9 cellular contexts compared by ENCODE assay signal in the genomic region with DNA sequence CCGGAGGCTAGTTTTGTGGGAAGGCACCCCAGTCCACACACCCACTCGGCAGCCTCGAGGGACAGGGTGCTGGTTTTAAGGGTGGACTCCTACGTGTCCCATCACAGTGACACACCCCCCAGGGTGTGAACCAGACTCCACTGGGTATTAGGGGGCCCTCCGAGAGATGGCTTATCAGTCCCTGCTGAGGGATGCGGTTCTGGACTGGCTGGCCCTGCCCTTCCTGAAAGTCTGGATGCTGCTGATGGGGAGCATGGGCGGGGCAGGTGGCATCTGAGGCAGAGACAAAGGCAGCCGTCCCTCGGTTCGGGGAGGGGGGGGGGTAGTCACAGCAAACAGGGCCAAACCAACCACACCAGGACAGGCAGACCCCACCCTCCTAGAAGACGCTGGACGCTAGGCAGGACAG. TPM values are rescaled to one million over a fixed set of nuclear protein-coding genes. Genes with fewer than 3 reads are reported as not detected.
DNase-seq lines count a peak whose midpoint lies in the region; ATAC-seq, FAIRE-seq and TF ChIP-seq lines count a peak whose summit lies in the region.
"Had no signal": no experiment of that assay in that cellular context is flagged by ENCODE, and none has a peak within 500 bp of the region (broad histone marks: within the 10 kb centered on the region; RNA-seq: fewer than 3 reads in every experiment).

No MANE protein-coding gene starts in this region.

- H3K27me3 ChIP-seq in AG04450 (ENCODE audit: control insufficient read depth, insufficient read depth, low read length) (no peaks in the 10 kb centered on the region), HUES48 (ENCODE audit: control insufficient read depth, insufficient read depth, low read length) (no peaks in the 10 kb centered on the region), GM12878 (replicated peaks in 1 of 2; ENCODE audit: control insufficient read depth in 2 of 2, insufficient read depth in 2 of 2, low read length in 1 of 2) (no peaks in the 10 kb centered on the region)

- H3K9ac ChIP-seq in HUES48 (ENCODE audit: low read depth, low read length) (peak overlapping the region; percentile 90), GM12878 (ENCODE audit: control insufficient read depth, insufficient read depth, low read length) (peak overlapping the region; percentile 73)

- H3K79me2 ChIP-seq in GM12878 (ENCODE audit: control insufficient read depth, insufficient read depth, low read length), result peaks cover 3% of the 10 kb centered on the region; the same call in 1 of the 2 replicates

- RAD21 ChIA-PET in GM12878 (lab: Charles Lee; ENCODE audit: unreplicated experiment), result interaction anchor here (1.1 to 3.1 kb wide), 6 partner anchors 15 to 73 kb away, joined by 7 to 13 read pairs (median 10); a partner anchor contains a TSS

- ATAC-seq in GM12878 (no peak), HG02884 (IDR thresholded peaks at IDR 0.05; ENCODE audit: unreplicated experiment) (no peak), GM18505 (IDR thresholded peaks at IDR 0.05; ENCODE audit: unreplicated experiment) (no peak), GM18502 (IDR thresholded peaks at IDR 0.05; ENCODE audit: poor library complexity, unreplicated experiment) (no peak)

- TF ChIP-seq RAD21 in GM12878 (IDR thresholded peaks at IDR 0.05; ENCODE audit: insufficient read depth, low read depth, low read length), result no peak

- H3K9me3 ChIP-seq in AG04450 (ENCODE audit: control insufficient read depth, insufficient read depth, low read length) (no peaks in the 10 kb centered on the region), HUES48 (ENCODE audit: control insufficient read depth, insufficient read depth, low read length) (no peaks in the 10 kb centered on the region), GM12878 (replicated peaks; ENCODE audit: control insufficient read depth, insufficient read depth, low read length) (no peaks in the 10 kb centered on the region)

- no peaks in the 10 kb centered on the region for H4K20me1 ChIP-seq in GM12878 (ENCODE audit: control insufficient read depth, insufficient read depth)

- in situ Hi-C loops in GM12878 (cut with MboI), result no loop called here

- peaks cover 29% of the 10 kb centered on the region for H3K4me1 Mint-ChIP-seq in nephron

- WGBS in GM12878 (ENCODE audit: insufficient coverage, insufficient replicate concordance, low lambda C conversion rate, missing lambda C conversion rate), result 54% methylated on average over 12 of the region's 12 CpGs

- SMC1A ChIA-PET in GM12878 (lab: Charles Lee; ENCODE audit: uncharacterized antibody, unreplicated experiment), result interaction anchor here (0.5 to 6.1 kb wide), 5 partner anchors 26 to 73 kb away, joined by 4 to 43 read pairs (median 6); no protein-coding TSS in a partner anchor

- no peaks in the 10 kb centered on the region for H3K27me3 Mint-ChIP-seq in nephron (ENCODE audit: low read depth)

- H3K36me3 ChIP-seq in HUES48 (ENCODE audit: control insufficient read depth, insufficient read depth, low read length) (peaks cover 40% of the 10 kb centered on the region), GM12878 (ENCODE audit: control insufficient read depth in 2 of 2, insufficient read depth in 2 of 2, low read length in 1 of 2) (peaks cover 16 to 23% of the 10 kb centered on the region in 2 experiments; a peak in 3 of 4 replicates)

- no TSS peak for BruUV-seq in GM12878 (replicated peaks; lab: Mats Ljungman, UMichigan)

- peak overlapping the region; percentile 91 to 98 (median 94) for H3K27ac Mint-ChIP-seq in nephron

- H3K27ac ChIP-seq in AG04450 (ENCODE audit: low read depth, low read length), result peak overlapping the region; percentile 77
- peak overlapping the region; percentile 95 for H3K27ac ChIP-seq in HUES48 (ENCODE audit: low read depth, low read length)
- H3K27ac ChIP-seq in GM12878 (ENCODE audit: control insufficient read depth, insufficient read depth), result no peak overlapping the region

- DNase-seq in AG04450 (ENCODE audit: low read depth, low spot score), result no peak
- DNase-seq in GM12878 (ENCODE audit: low read depth, low spot score), result no peak
- DNase-seq in SHP77 (lab: John Stamatoyannopoulos, UW), result no peak

- H3K4me1 ChIP-seq in HUES48 (ENCODE audit: control insufficient read depth, insufficient read depth, low read length) (peaks cover 7% of the 10 kb centered on the region; the same call in 1 of the 2 replicates), GM12878 (ENCODE audit: control insufficient read depth, insufficient read depth, low read length) (peaks cover 13% of the 10 kb centered on the region)

- H3K4me3 ChIP-seq in AG04450 (ENCODE audit: low read depth, low read length) (no peak overlapping the region), HUES48 (ENCODE audit: low read depth, low read length) (peak overlapping the region; percentile 81), GM12878 (peak overlapping the region; percentile 62; the same call in 1 of the 2 replicates)

- intact Hi-C loops in GM12878 (cut with micrococcal nuclease; ENCODE audit: unreplicated experiment), result loop anchor here (2.0 to 5.0 kb wide), 4 partner anchors 27 to 73 kb away; no protein-coding TSS in a partner anchor

- CTCF ChIA-PET in AG04450 (lab: Charles Lee), result interaction anchor here (1.5 to 2.7 kb wide), 2 partner anchors 13 to 58 kb away, joined by 3 to 13 read pairs; no protein-coding TSS in a partner anchor
- CTCF ChIA-PET in GM12878 (lab: Yijun Ruan, JAX), result interaction anchor here (1.0 to 6.2 kb wide), 9 partner anchors 8 to 75 kb away, joined by 3 to 59 read pairs (median 4); no protein-coding TSS in a partner anchor

- TF ChIP-seq EP300 in GM12878 (IDR thresholded peaks at IDR 0.05; ENCODE audit: borderline replicate concordance in 1 of 2, control insufficient read depth in 1 of 2, low read depth in 2 of 2, low read length in 2 of 2), result no peak

- TF ChIP-seq POLR2A in GM12878 (IDR thresholded peaks at IDR 0.05; ENCODE audit: low read depth, low read length) (no peak), GM18505 (IDR thresholded peaks at IDR 0.05; ENCODE audit: borderline replicate concordance, extremely low read depth, insufficient read depth, insufficient read length) (no peak)

- H3K9me3 Mint-ChIP-seq in nephron, result no peaks in the 10 kb centered on the region

- FAIRE-seq in GM12878 (lab: Jason Lieb, UNC), result no peak

- TF ChIP-seq CTCF in AG04450 (IDR thresholded peaks at IDR 0.05; ENCODE audit: low read depth, low read length) (no peak), GM12878 (IDR thresholded peaks at IDR 0.05 in 2 of 3, conservative IDR thresholded peaks at IDR 0.05 in 1 of 3; ENCODE audit: control insufficient read depth in 2 of 3, extremely low read depth in 1 of 3, insufficient read depth in 1 of 3, low read depth in 3 of 3, low read length in 3 of 3) (no peak), nephron (IDR thresholded peaks at IDR 0.05; ENCODE audit: unreplicated experiment in 3 of 3) (no peak)

- H2AFZ ChIP-seq in GM12878 (ENCODE audit: control insufficient read depth, low read depth, low read length), result no peak overlapping the region

- H3K36me3 Mint-ChIP-seq in nephron (ENCODE audit: low read depth), result peaks cover 29% of the 10 kb centered on the region

- peak overlapping the region; percentile 82 to 93 (median 92) for H3K4me3 Mint-ChIP-seq in nephron

- H3K4me2 ChIP-seq in GM12878 (ENCODE audit: control insufficient read depth, insufficient read depth), result peak overlapping the region; percentile 93

- POLR2A ChIA-PET in AG04450 (lab: Yijun Ruan, JAX) (interaction anchor here (0.6 kb wide), 1 partner anchor 12 kb away, joined by 8 read pairs; no protein-coding TSS in a partner anchor), GM12878 (lab: Charles Lee) (interaction anchor here (1.0 to 1.5 kb wide), 5 partner anchors 13 to 58 kb away, joined by 3 to 8 read pairs (median 4); no protein-coding TSS in a partner anchor)

RNA-seq across cellular contexts. Expression of a gene that starts 0.9 kb away (rescaled TPM):
- polyA plus RNA-seq in AG04450 (2011; rRNA removed) (14.2 and 18.6 TPM in 2 replicates), GM12878 (2011; rRNA removed) (29.7 and 38.8 TPM in 2 replicates), GM12878 (2014; fragmentation: Illumina TruSeq; extraction: Trizol) (19.9 and 25.4 TPM in 2 replicates), GM12878 (2014; fragmentation: Nextera tagmentation; extraction: Ambion mirVana) (1 to 10 TPM in 1 of 2 experiments, under 1 TPM in 1; 0.64 to 1.4 TPM), GM12878 (2014; rRNA removed) (35.3 and 38.9 TPM in 2 replicates), GM12878 (2016; fragmentation: Nextera tagmentation; extraction: Ambion mirVana) (10 to 100 TPM; 26.2 to 28.1 TPM)
- polyA minus RNA-seq in AG04450 (2011; rRNA and poly(A)+ RNA removed), result 14.3 and 15.2 TPM in 2 replicates
- 50.6 and 54.0 TPM in 2 replicates for total RNA-seq in GM12878 (2013; cell fraction: nucleolus; rRNA removed)
- total RNA-seq in GM12878 (2014; rRNA removed) (28.2 and 29.4 TPM in 2 replicates), GM12878 (2014; rRNA removed; fragmentation: Illumina TruSeq; extraction: Trizol) (12.3 and 14.1 TPM in 2 replicates), GM12878 (2021) (27.8 and 31.9 TPM in 2 replicates)
- polyA plus RNA-seq in GM12878 (2011; ENCODE audit: low read depth), result 10.4 TPM
- polyA plus RNA-seq in GM12878 (2011; cell fraction: cytosol; rRNA removed), result 35.0 and 41.0 TPM in 2 replicates
- 214 and 258 TPM in 2 replicates for polyA plus RNA-seq in GM12878 (2011; cell fraction: nucleus; rRNA removed)
- polyA plus RNA-seq in GM12878 (2012), result 15.2 and 22.4 TPM in 2 replicates
- 19.2 and 19.5 TPM in 2 replicates for polyA minus RNA-seq in GM12878 (2011; rRNA and poly(A)+ RNA removed)
- 6.1 and 9.3 TPM in 2 replicates for polyA minus RNA-seq in GM12878 (2011; cell fraction: cytosol; rRNA and poly(A)+ RNA removed)
- 21.8 and 23.7 TPM in 2 replicates for polyA minus RNA-seq in GM12878 (2011; cell fraction: nucleus; rRNA and poly(A)+ RNA removed)

RNA-seq across cellular contexts. Expression of a gene that starts 17.5 kb away (rescaled TPM):
- not detected in 2 replicates for polyA plus RNA-seq in AG04450 (2011; rRNA removed)
- not detected in 2 replicates for polyA minus RNA-seq in AG04450 (2011; rRNA and poly(A)+ RNA removed)
- not detected in 2 replicates for total RNA-seq in GM12878 (2013; cell fraction: nucleolus; rRNA removed)
- total RNA-seq in GM12878 (2014; rRNA removed), result 0.11 TPM in 1 of 2 replicates, not detected in the other
- not detected in 2 replicates for total RNA-seq in GM12878 (2014; rRNA removed; fragmentation: Illumina TruSeq; extraction: Trizol)
- not detected in 2 replicates for total RNA-seq in GM12878 (2021)
- not detected for polyA plus RNA-seq in GM12878 (2011; ENCODE audit: low read depth)
- polyA plus RNA-seq in GM12878 (2011; rRNA removed), result not detected in 2 replicates
- not detected in 2 replicates for polyA plus RNA-seq in GM12878 (2011; cell fraction: cytosol; rRNA removed)
- 0.16 and 0.24 TPM in 2 replicates for polyA plus RNA-seq in GM12878 (2011; cell fraction: nucleus; rRNA removed)
- polyA plus RNA-seq in GM12878 (2012), result not detected in 2 replicates
- not detected in 2 replicates for polyA plus RNA-seq in GM12878 (2014; fragmentation: Illumina TruSeq; extraction: Trizol)
- under 1 TPM in 1 of 2 experiments, not detected in 1; 0.02 TPM for polyA plus RNA-seq in GM12878 (2014; fragmentation: Nextera tagmentation; extraction: Ambion mirVana)
- polyA plus RNA-seq in GM12878 (2014; rRNA removed), result 0.04 TPM in 1 of 2 replicates, not detected in the other
- polyA plus RNA-seq in GM12878 (2016; fragmentation: Nextera tagmentation; extraction: Ambion mirVana), result not detected
- polyA minus RNA-seq in GM12878 (2011; rRNA and poly(A)+ RNA removed), result not detected in 2 replicates
- not detected in 2 replicates for polyA minus RNA-seq in GM12878 (2011; cell fraction: cytosol; rRNA and poly(A)+ RNA removed)
- polyA minus RNA-seq in GM12878 (2011; cell fraction: nucleus; rRNA and poly(A)+ RNA removed), result not detected in 2 replicates

RNA-seq across cellular contexts. Expression of a gene that starts 29.3 kb away (rescaled TPM):
- polyA plus RNA-seq in AG04450 (2011; rRNA removed) (116 and 127 TPM in 2 replicates), GM12878 (2011; rRNA removed) (30.8 and 117 TPM in 2 replicates), GM12878 (2014; fragmentation: Illumina TruSeq; extraction: Trizol) (112 and 114 TPM in 2 replicates), GM12878 (2014; fragmentation: Nextera tagmentation; extraction: Ambion mirVana) (10 to 100 TPM; 10.9 to 22.5 TPM), GM12878 (2014; rRNA removed) (98.4 and 118 TPM in 2 replicates), GM12878 (2016; fragmentation: Nextera tagmentation; extraction: Ambion mirVana) (100 to 1,000 TPM; 156 to 158 TPM)
- polyA minus RNA-seq in AG04450 (2011; rRNA and poly(A)+ RNA removed), result 95.5 and 114 TPM in 2 replicates
- total RNA-seq in GM12878 (2013; cell fraction: nucleolus; rRNA removed), result 61.5 and 62.7 TPM in 2 replicates
- total RNA-seq in GM12878 (2014; rRNA removed) (51.2 and 54.8 TPM in 2 replicates), GM12878 (2014; rRNA removed; fragmentation: Illumina TruSeq; extraction: Trizol) (33.4 and 34.2 TPM in 2 replicates), GM12878 (2021) (98.5 and 101 TPM in 2 replicates)
- polyA plus RNA-seq in GM12878 (2011; ENCODE audit: low read depth), result 45.6 TPM
- polyA plus RNA-seq in GM12878 (2011; cell fraction: cytosol; rRNA removed), result 93.5 and 127 TPM in 2 replicates
- 94.2 and 105 TPM in 2 replicates for polyA plus RNA-seq in GM12878 (2011; cell fraction: nucleus; rRNA removed)
- 80.2 and 83.4 TPM in 2 replicates for polyA plus RNA-seq in GM12878 (2012)
- 106 and 111 TPM in 2 replicates for polyA minus RNA-seq in GM12878 (2011; rRNA and poly(A)+ RNA removed)
- 42.9 and 46.9 TPM in 2 replicates for polyA minus RNA-seq in GM12878 (2011; cell fraction: cytosol; rRNA and poly(A)+ RNA removed)
- polyA minus RNA-seq in GM12878 (2011; cell fraction: nucleus; rRNA and poly(A)+ RNA removed), result 23.8 and 33.4 TPM in 2 replicates

RNA-seq across cellular contexts. Expression of a gene that starts 31.3 kb away (rescaled TPM):
- polyA plus RNA-seq in AG04450 (2011; rRNA removed), result not detected in 2 replicates
- not detected in 2 replicates for polyA minus RNA-seq in AG04450 (2011; rRNA and poly(A)+ RNA removed)
- total RNA-seq in GM12878 (2013; cell fraction: nucleolus; rRNA removed), result 0.47 and 0.61 TPM in 2 replicates
- total RNA-seq in GM12878 (2014; rRNA removed), result not detected in 2 replicates
- total RNA-seq in GM12878 (2014; rRNA removed; fragmentation: Illumina TruSeq; extraction: Trizol), result not detected in 2 replicates
- not detected in 2 replicates for total RNA-seq in GM12878 (2021)
- not detected for polyA plus RNA-seq in GM12878 (2011; ENCODE audit: low read depth)
- polyA plus RNA-seq in GM12878 (2011; rRNA removed), result not detected in 2 replicates
- not detected in 2 replicates for polyA plus RNA-seq in GM12878 (2011; cell fraction: cytosol; rRNA removed)
- 0.16 and 0.76 TPM in 2 replicates for polyA plus RNA-seq in GM12878 (2011; cell fraction: nucleus; rRNA removed)
- polyA plus RNA-seq in GM12878 (2012), result 0.20 and 0.32 TPM in 2 replicates
- polyA plus RNA-seq in GM12878 (2014; fragmentation: Illumina TruSeq; extraction: Trizol), result not detected in 2 replicates
- not detected for polyA plus RNA-seq in GM12878 (2014; fragmentation: Nextera tagmentation; extraction: Ambion mirVana)
- polyA plus RNA-seq in GM12878 (2014; rRNA removed), result not detected in 2 replicates
- polyA plus RNA-seq in GM12878 (2016; fragmentation: Nextera tagmentation; extraction: Ambion mirVana), result not detected
- polyA minus RNA-seq in GM12878 (2011; rRNA and poly(A)+ RNA removed), result 0.29 TPM in 1 of 2 replicates, not detected in the other
- polyA minus RNA-seq in GM12878 (2011; cell fraction: cytosol; rRNA and poly(A)+ RNA removed), result not detected in 2 replicates
- polyA minus RNA-seq in GM12878 (2011; cell fraction: nucleus; rRNA and poly(A)+ RNA removed), result not detected in 2 replicates
- total RNA-seq: occipital lobe had no signal

RNA-seq across cellular contexts. Expression of a gene that starts 45.9 kb away (rescaled TPM):
- polyA plus RNA-seq in AG04450 (2011; rRNA removed) (55.5 and 69.4 TPM in 2 replicates), GM12878 (2011; rRNA removed) (33.5 and 68.6 TPM in 2 replicates), GM12878 (2014; fragmentation: Illumina TruSeq; extraction: Trizol) (51.8 and 93.9 TPM in 2 replicates), GM12878 (2014; fragmentation: Nextera tagmentation; extraction: Ambion mirVana) (10 to 100 TPM; 38.3 to 43.6 TPM), GM12878 (2014; rRNA removed) (48.6 and 49.8 TPM in 2 replicates), GM12878 (2016; fragmentation: Nextera tagmentation; extraction: Ambion mirVana) (10 to 100 TPM; 35.6 to 43.1 TPM)
- 58.0 and 67.6 TPM in 2 replicates for polyA minus RNA-seq in AG04450 (2011; rRNA and poly(A)+ RNA removed)
- 139 and 141 TPM in 2 replicates for total RNA-seq in GM12878 (2013; cell fraction: nucleolus; rRNA removed)
- total RNA-seq in GM12878 (2014; rRNA removed) (48.9 and 52.6 TPM in 2 replicates), GM12878 (2014; rRNA removed; fragmentation: Illumina TruSeq; extraction: Trizol) (35.2 and 36.2 TPM in 2 replicates), GM12878 (2021) (41.6 and 44.6 TPM in 2 replicates)
- polyA plus RNA-seq in GM12878 (2011; ENCODE audit: low read depth), result 63.8 TPM
- polyA plus RNA-seq in GM12878 (2011; cell fraction: cytosol; rRNA removed), result 86.2 and 120 TPM in 2 replicates
- polyA plus RNA-seq in GM12878 (2011; cell fraction: nucleus; rRNA removed), result 128 and 213 TPM in 2 replicates
- polyA plus RNA-seq in GM12878 (2012), result 91.5 and 97.0 TPM in 2 replicates
- 77.2 and 93.3 TPM in 2 replicates for polyA minus RNA-seq in GM12878 (2011; rRNA and poly(A)+ RNA removed)
- polyA minus RNA-seq in GM12878 (2011; cell fraction: cytosol; rRNA and poly(A)+ RNA removed), result 13.1 and 20.6 TPM in 2 replicates
- 61.1 and 79.2 TPM in 2 replicates for polyA minus RNA-seq in GM12878 (2011; cell fraction: nucleus; rRNA and poly(A)+ RNA removed)
